In genomic region chr13:32837973-32838940, GRCh38 we compare ENCODE assay signal across 14 cellular contexts.
DNase-seq lines count a peak whose midpoint lies in the region; ATAC-seq and TF ChIP-seq lines count a peak whose summit lies in the region.
"Had no signal": no experiment of that assay in that cellular context is flagged by ENCODE, and none has a peak within 500 bp of the region (broad histone marks: within the 10 kb centered on the region; RNA-seq: fewer than 3 reads in every experiment).

No MANE protein-coding gene starts in this region.

- peaks cover 9% of the 10 kb centered on the region for H3K9me3 Mint-ChIP-seq in activated CD4-positive, alpha-beta T cell treated with anti-CD3 and anti-CD28 coated beads, Interleukin-2, amount 10 ng/mL, durations not matched to agents 24 days and 14 days

- intact Hi-C loops in activated CD4-positive, alpha-beta T cell treated with anti-CD3 and anti-CD28 coated beads, Interleukin-2, amount 10 ng/mL, durations not matched to agents 24 days and 14 days (cut with micrococcal nuclease): no loop called here
- intact Hi-C loops in stomach (cut with DNase I; ENCODE audit: low total_unique reads) (no loop called here), mammary epithelial cell (cut with micrococcal nuclease) (no loop called here)

- H3K4me1 ChIP-seq in OCI-LY3 (ENCODE audit: low read length): peaks cover 47% of the 10 kb centered on the region
- H3K4me1 ChIP-seq in stomach: peaks cover 10 to 13% (median 11%) of the 10 kb centered on the region in 4 donors
- peaks cover 2% of the 10 kb centered on the region for H3K4me1 ChIP-seq in mammary epithelial cell (ENCODE audit: insufficient read depth, low read length)

- TF ChIP-seq EP300 in stomach (IDR thresholded peaks at IDR 0.05): no peak

- no peak for TF ChIP-seq POLR2A in stomach (IDR thresholded peaks at IDR 0.05)

- H3K4me1 Mint-ChIP-seq in activated CD4-positive, alpha-beta T cell treated with anti-CD3 and anti-CD28 coated beads, Interleukin-2, amount 10 ng/mL, durations not matched to agents 24 days and 14 days: peaks cover 24% of the 10 kb centered on the region

- H4K20me1 ChIP-seq in OCI-LY3 (ENCODE audit: insufficient read depth, low read length) (no peaks in the 10 kb centered on the region), mammary epithelial cell (ENCODE audit: insufficient read depth, low read length) (no peaks in the 10 kb centered on the region)

- H2AFZ ChIP-seq in OCI-LY3 (ENCODE audit: low read depth, low read length): no peak overlapping the region
- H2AFZ ChIP-seq in mammary epithelial cell (ENCODE audit: low read depth, low read length): no peak overlapping the region

- dilution Hi-C loops in mammary epithelial cell (cut with HindIII; ENCODE audit: low sequenced_read_pairs): no loop called here

- BruUV-seq in mammary epithelial cell (replicated peaks; lab: Mats Ljungman, UMichigan): no TSS peak

- H3K4me2 ChIP-seq in OCI-LY3 (ENCODE audit: low read length): peak overlapping the region; percentile 66
- no peak overlapping the region for H3K4me2 ChIP-seq in mammary epithelial cell (ENCODE audit: insufficient read depth, low read depth, low read length)

- in situ Hi-C loops in mammary epithelial cell (cut with MboI; ENCODE audit: low sequenced_read_pairs in 2 of 2): no loop called here

- H3K27ac ChIP-seq in OCI-LY3 (ENCODE audit: low read length): no peak overlapping the region; the same call in 1 of the 2 replicates
- peak overlapping the region in 3 of 5 donors; percentile 39 to 71 (median 51) for H3K27ac ChIP-seq in stomach
- H3K27ac ChIP-seq in mammary epithelial cell (ENCODE audit: insufficient read depth, low read depth, low read length): no peak overlapping the region

- DNase-seq in activated CD4-positive, alpha-beta T cell treated with anti-CD3 and anti-CD28 coated beads, Interleukin-2, amount 10 ng/mL, durations not matched to agents 24 days and 14 days: no peak
- no peak for DNase-seq in activated CD4-positive, alpha-beta T cell treated with anti-CD3 and anti-CD28 coated beads, Interleukin-2, amount 50 U/mL, for 1 hour
- DNase-seq in kidney tubule cell (ENCODE audit: low spot score) (peak; percentile 49), stomach (no peak), middle frontal gyrus (ENCODE audit: extremely low spot score, low spot score) (no peak), mammary epithelial cell (no peak)
- DNase-seq: amniotic stem cell, DND-41, dorsolateral prefrontal cortex, foreskin fibroblast, HFFc6, T1000 had no signal

- H3K9ac ChIP-seq in OCI-LY3 (ENCODE audit: low read length) (no peak overlapping the region; the same call in 1 of the 2 replicates), mammary epithelial cell (ENCODE audit: insufficient read depth, low read length) (no peak overlapping the region)

- no peaks in the 10 kb centered on the region for H3K79me2 ChIP-seq in OCI-LY3 (ENCODE audit: low read length)
- H3K79me2 ChIP-seq in mammary epithelial cell (ENCODE audit: insufficient read depth, low read length): no peaks in the 10 kb centered on the region

- H3K27me3 ChIP-seq in OCI-LY3 (ENCODE audit: low read depth, low read length) (peaks cover 11% of the 10 kb centered on the region; the same call in 1 of the 2 replicates), stomach (no peaks in the 10 kb centered on the region), mammary epithelial cell (ENCODE audit: insufficient read depth, low read length) (peaks cover 6% of the 10 kb centered on the region)
- H3K27me3 ChIP-seq: dorsolateral prefrontal cortex had no signal

- no peak for ATAC-seq in HG02623 (IDR thresholded peaks at IDR 0.05; ENCODE audit: unreplicated experiment)

- TF ChIP-seq CTCF in OCI-LY3 (IDR thresholded peaks at IDR 0.05; ENCODE audit: low read depth, low read length): no peak
- TF ChIP-seq CTCF in stomach (IDR thresholded peaks at IDR 0.05): no peak
- no peak for TF ChIP-seq CTCF in mammary epithelial cell (conservative IDR thresholded peaks at IDR 0.05 in 1 of 2, IDR thresholded peaks at IDR 0.05 in 1 of 2; ENCODE audit: extremely low read depth in 1 of 2, insufficient read depth in 1 of 2, low read depth in 1 of 2, low read length in 2 of 2)

- 0 out of 2 replicates have a peak, but pooled peaks cover 10% of the 10 kb centered on the region for H3K9me3 ChIP-seq in OCI-LY3 (ENCODE audit: insufficient read depth, low read length)
- H3K9me3 ChIP-seq in stomach: peaks cover 0 to 18% (median 3%) of the 10 kb centered on the region in 4 donors
- H3K9me3 ChIP-seq in mammary epithelial cell (replicated peaks; ENCODE audit: insufficient read depth, low read length): no peaks in the 10 kb centered on the region

- H3K36me3 ChIP-seq in OCI-LY3 (replicated peaks; ENCODE audit: low read depth, low read length) (peaks cover 5% of the 10 kb centered on the region), stomach (no peaks in the 10 kb centered on the region), mammary epithelial cell (ENCODE audit: insufficient read depth, low read length) (no peaks in the 10 kb centered on the region)

- H3K4me3 ChIP-seq in OCI-LY3 (ENCODE audit: low read length) (peak overlapping the region; percentile 26), stomach (no peak overlapping the region), mammary epithelial cell (replicated peaks in 1 of 3; ENCODE audit: insufficient read depth in 1 of 3, low read depth in 2 of 3, low read length in 3 of 3) (no peak overlapping the region)
- H3K4me3 ChIP-seq: dorsolateral prefrontal cortex had no signal

- H3K4me3 Mint-ChIP-seq in activated CD4-positive, alpha-beta T cell treated with anti-CD3 and anti-CD28 coated beads, Interleukin-2, amount 10 ng/mL, durations not matched to agents 24 days and 14 days: peak overlapping the region; percentile 13
- H3K4me3 Mint-ChIP-seq: HFFc6 had no signal

- H3K27me3 Mint-ChIP-seq in activated CD4-positive, alpha-beta T cell treated with anti-CD3 and anti-CD28 coated beads, Interleukin-2, amount 10 ng/mL, durations not matched to agents 24 days and 14 days: no peaks in the 10 kb centered on the region

- peak overlapping the region; percentile 71 for H3K27ac Mint-ChIP-seq in activated CD4-positive, alpha-beta T cell treated with anti-CD3 and anti-CD28 coated beads, Interleukin-2, amount 10 ng/mL, durations not matched to agents 24 days and 14 days
- H3K27ac Mint-ChIP-seq: HFFc6 had no signal

- CTCF ChIA-PET in mammary epithelial cell (lab: Charles Lee; ENCODE audit: low non-redundant PET): no interaction called here

- 79 to 84% (median 80%) methylated on average over 18 of the region's 18 CpGs for WGBS in stomach, 5 donors
- 78% methylated on average over 17 of the region's 18 CpGs for WGBS in mammary epithelial cell (ENCODE audit: low coverage, missing lambda C conversion rate)

- H3K36me3 Mint-ChIP-seq in activated CD4-positive, alpha-beta T cell treated with anti-CD3 and anti-CD28 coated beads, Interleukin-2, amount 10 ng/mL, durations not matched to agents 24 days and 14 days (ENCODE audit: low read depth): peaks cover 7% of the 10 kb centered on the region

Comparison
In these comparisons a context has a peak if more than half of its experiments do, and no peak if none do; other contexts are left out.
1. H3K27ac ChIP-seq: peak in stomach (3 of 5); none in OCI-LY3 (single experiment) and mammary epithelial cell (single experiment).